ENCODE assay signal across 9 cellular contexts in genomic region chr2:181678033-181678586, GRCh38. TPM values are rescaled to one million over a fixed set of nuclear protein-coding genes. Genes with fewer than 3 reads are reported as not detected.
A peak's percentile ranks its signal among the peaks of the same experiment; 100 is the strongest.
DNase-seq lines count a peak whose midpoint lies in the region; ATAC-seq and TF ChIP-seq lines count a peak whose summit lies in the region.
"Had no signal": no experiment of that assay in that cellular context is flagged by ENCODE, and none has a peak within 500 bp of the region (broad histone marks: within the 10 kb centered on the region; RNA-seq: fewer than 3 reads in every experiment).

No MANE protein-coding gene starts in this region.

- DNase-seq in GM04504 (ENCODE audit: low read depth) (peak; percentile 32), activated T-cell treated with anti-CD3 and anti-CD28 coated beads for 48 hours (ENCODE audit: low read depth) (peak; percentile 56), fibroblast of pulmonary artery (ENCODE audit: low read depth) (peak; percentile 89), ovary (peak in 3 of 5 donors; percentile 38 to 52 (median 43)), coronary artery (ENCODE audit: low spot score) (no peak), NCI-H2081 (lab: John Stamatoyannopoulos, UW) (no peak)

- intact Hi-C loops in ovary (cut with DNase I): no loop called here

- TF ChIP-seq EP300 in Ishikawa (IDR thresholded peaks at IDR 0.05; ENCODE audit: borderline replicate concordance) (no peak), ovary (IDR thresholded peaks at IDR 0.05) (no peak)

- TF ChIP-seq CTCF in fibroblast of pulmonary artery (IDR thresholded peaks at IDR 0.05; ENCODE audit: low read length, missing control alignments): no peak
- no peak for TF ChIP-seq CTCF in ovary (IDR thresholded peaks at IDR 0.05)
- no peak for TF ChIP-seq CTCF in coronary artery (IDR thresholded peaks at IDR 0.05)

- H3K4me3 ChIP-seq in fibroblast of pulmonary artery (replicated peaks; ENCODE audit: low read depth, low read length): no peak overlapping the region
- no peak overlapping the region for H3K4me3 ChIP-seq in ovary
- no peak overlapping the region for H3K4me3 ChIP-seq in coronary artery

- H3K36me3 ChIP-seq in ovary: no peaks in the 10 kb centered on the region

- 6 to 11% (median 8%) methylated on average over 35 of the region's 35 CpGs for WGBS in ovary, 3 donors

- H3K4me1 ChIP-seq in ovary (ENCODE audit: insufficient read depth): no peaks in the 10 kb centered on the region
- H3K4me1 ChIP-seq: parathyroid adenoma had no signal

- no peak for TF ChIP-seq RAD21 in Ishikawa (IDR thresholded peaks at IDR 0.05; ENCODE audit: low read depth)

- H3K27ac ChIP-seq in ovary (no peak overlapping the region), coronary artery (no peak overlapping the region)
- H3K27ac ChIP-seq: parathyroid adenoma had no signal

- no peak for TF ChIP-seq POLR2A in ovary (IDR thresholded peaks at IDR 0.05)

- no peaks in the 10 kb centered on the region for H3K27me3 ChIP-seq in ovary

- no peaks in the 10 kb centered on the region for H3K9me3 ChIP-seq in ovary

- no peak for ATAC-seq in HG02798 (IDR thresholded peaks at IDR 0.05; ENCODE audit: poor library complexity, unreplicated experiment)

TF ChIP-seq in Ishikawa, 13 proteins besides CTCF, POLR2A, EP300 and RAD21:
- TF ChIP-seq FOXM1 (IDR thresholded peaks at IDR 0.05; ENCODE audit: borderline replicate concordance, low read depth): no peak
- no peak for TF ChIP-seq TAF1 (IDR thresholded peaks at IDR 0.05; ENCODE audit: low read depth)
- TF ChIP-seq REST (IDR thresholded peaks at IDR 0.05; ENCODE audit: low read depth): peak; percentile 97
- TF ChIP-seq YY1 (IDR thresholded peaks at IDR 0.05; ENCODE audit: low read depth): 0 out of 2 replicates have a peak, but pooled peaks have one; percentile 25

RNA-seq across cellular contexts. Expression of gene NEUROD1, which starts 2.2 kb away (rescaled TPM):
- total RNA-seq in ovary: not detected
- not detected for polyA plus RNA-seq in ovary

RNA-seq across cellular contexts. Expression of gene CERKL, which starts 21.2 kb away (rescaled TPM):
- 1 to 10 TPM in 1 of 7 donors, under 1 TPM in 4, not detected in 2; 0.12 to 6.5 (median 0.37) TPM for total RNA-seq in ovary
- polyA plus RNA-seq in ovary: under 1 TPM; 0.11 to 0.13 TPM

Comparison
In these comparisons a context has a peak if more than half of its experiments do, and no peak if none do; other contexts are left out.
1. DNase-seq: peak in GM04504 (single experiment), activated T-cell treated with anti-CD3 and anti-CD28 coated beads for 48 hours (single experiment), fibroblast of pulmonary artery (single experiment) and ovary (3 of 5); none in coronary artery (single experiment) and NCI-H2081 (0 of 2).